Comparison of ENCODE assay signal across 21 cellular contexts in genomic region chr12:44295958-44296623, GRCh38.
"Had no signal": no experiment of that assay in that cellular context is flagged by ENCODE, and none has a peak within 500 bp of the region (broad histone marks: within the 10 kb centered on the region; RNA-seq: fewer than 3 reads in every experiment).

No MANE protein-coding gene starts in this region.

- H3K4me1 ChIP-seq: esophagus muscularis mucosa, gastrocnemius medialis, heart right ventricle, left ventricle myocardium inferior, lower lobe of right lung, psoas muscle had no signal

- H3K27ac Mint-ChIP-seq: naive thymus-derived CD4-positive, alpha-beta T cell; nephron progenitor cell; type B pancreatic cell had no signal

- ATAC-seq: gastrocnemius medialis; heart right ventricle; lower lobe of right lung; naive thymus-derived CD4-positive, alpha-beta T cell; psoas muscle had no signal

- H3K36me3 ChIP-seq: esophagus muscularis mucosa, gastrocnemius medialis, heart right ventricle, left ventricle myocardium inferior, lower lobe of right lung, sigmoid colon had no signal

- DNase-seq: dorsolateral prefrontal cortex; effector memory CD4-positive, alpha-beta T cell; gastrocnemius medialis; heart right ventricle; islet precursor cell; left ventricle myocardium inferior; lower lobe of right lung; mesenchymal stem cell; midbrain; naive thymus-derived CD4-positive, alpha-beta T cell; nephron progenitor cell; psoas muscle; retina; sigmoid colon; stimulated activated CD4-positive, alpha-beta T cell treated with anti-CD3 and anti-CD28 coated beads, Interleukin-12 subunit alpha, Interleukin-12 subunit beta, amount 100 ng/mL, for 4 hours; stimulated activated naive CD4-positive, alpha-beta T cell treated with Interleukin-2 at 50 U/mL for 16 hours had no signal

- H3K4me3 Mint-ChIP-seq: naive thymus-derived CD4-positive, alpha-beta T cell; nephron progenitor cell; type B pancreatic cell had no signal

- H3K27me3 Mint-ChIP-seq: naive thymus-derived CD4-positive, alpha-beta T cell; type B pancreatic cell had no signal

- H3K4me3 ChIP-seq: coronary artery, dorsolateral prefrontal cortex, esophagus muscularis mucosa, gastrocnemius medialis, heart right ventricle, left ventricle myocardium inferior, lower lobe of right lung, psoas muscle, sigmoid colon, skin epidermis had no signal

- H3K4me1 Mint-ChIP-seq: nephron progenitor cell had no signal

- H3K9me3 Mint-ChIP-seq: type B pancreatic cell had no signal

- H3K27me3 ChIP-seq: dorsolateral prefrontal cortex, esophagus muscularis mucosa, gastrocnemius medialis, heart right ventricle, sigmoid colon had no signal

- H3K27ac ChIP-seq: coronary artery, dorsolateral prefrontal cortex, epithelial cell of prostate, esophagus muscularis mucosa, gastrocnemius medialis, heart right ventricle, left ventricle myocardium inferior, lower lobe of right lung, psoas muscle, sigmoid colon, skin epidermis had no signal

- H3K36me3 Mint-ChIP-seq: type B pancreatic cell had no signal
